ENCODE assay signal across 26 cellular contexts in genomic region chr5:150062523-150062922, GRCh38. TPM values are rescaled to one million over a fixed set of nuclear protein-coding genes. Genes with fewer than 3 reads are reported as not detected.
"Had no signal": no experiment of that assay in that cellular context is flagged by ENCODE, and none has a peak within 500 bp of the region (broad histone marks: within the 10 kb centered on the region; RNA-seq: fewer than 3 reads in every experiment).

No MANE protein-coding gene starts in this region.

- H3K27ac ChIP-seq: Peyer's patch, RWPE1, SJCRH30 had no signal

- H3K27me3 Mint-ChIP-seq: activated CD4-positive, alpha-beta T cell treated with anti-CD3 and anti-CD28 coated beads, Interleukin-2, amount 10 ng/mL, durations not matched to agents 24 days and 14 days; activated naive CD8-positive, alpha-beta T cell treated with anti-CD3 and anti-CD28 coated beads for 36 hours had no signal

- H3K27me3 ChIP-seq: Peyer's patch, SJCRH30 had no signal

- H3K4me3 ChIP-seq: Peyer's patch, SJCRH30 had no signal

- DNase-seq: activated B cell treated with CpG ODN at 0.5 μM for 24 hours; activated CD4-positive, alpha-beta T cell treated with anti-CD3 and anti-CD28 coated beads for 1 hour; activated CD4-positive, alpha-beta T cell treated with anti-CD3 and anti-CD28 coated beads, Interleukin-2, amount 10 ng/mL, durations not matched to agents 24 days and 14 days; activated CD4-positive, alpha-beta T cell treated with anti-CD3 and anti-CD28 coated beads, Interleukin-2, amount 50 U/mL, for 48 hours; activated CD8-positive, alpha-beta memory T cell treated with anti-CD3 and anti-CD28 coated beads, Interleukin-2, amount 10 ng/mL, durations not matched to agents 7 days and 5 days; activated effector memory CD4-positive, alpha-beta T cell treated with Interleukin-2 at 50 U/mL for 16 hours; activated naive CD4-positive, alpha-beta T cell treated with anti-CD3 and anti-CD28 coated beads for 36 hours; activated naive CD8-positive, alpha-beta T cell treated with anti-CD3 and anti-CD28 coated beads for 36 hours; activated T-cell treated with anti-CD3 and anti-CD28 coated beads, Interleukin-2, amount 50 U/mL, for 24 hours; central memory CD4-positive, alpha-beta T cell; Kasumi-1; NCI-H1105 treated with DMSO at 0.1 percent for 48 hours; NCI-H1436 treated with DMSO at 0.1 percent for 48 hours; NCI-H187; NCI-H2081; NCI-H446; NCI-H524; Right ventricle myocardium superior; SJCRH30; SK-N-SH; SW 1271 had no signal

- H3K27ac Mint-ChIP-seq: activated B cell treated with CpG ODN at 0.5 μM for 24 hours; activated CD4-positive, alpha-beta T cell treated with anti-CD3 and anti-CD28 coated beads, Interleukin-2, amount 10 ng/mL, durations not matched to agents 24 days and 14 days; activated CD8-positive, alpha-beta memory T cell treated with anti-CD3 and anti-CD28 coated beads, Interleukin-2, amount 10 ng/mL, durations not matched to agents 7 days and 5 days; activated naive CD4-positive, alpha-beta T cell treated with anti-CD3 and anti-CD28 coated beads for 36 hours; activated naive CD8-positive, alpha-beta T cell treated with anti-CD3 and anti-CD28 coated beads for 36 hours; activated T-cell treated with anti-CD3 and anti-CD28 coated beads, Interleukin-2, amount 50 U/mL, for 24 hours; activated T-helper 1 cell treated with anti-CD3 and anti-CD28 coated beads, Interleukin-12 subunit alpha, Interleukin-12 subunit beta, Interleukin-2, Interleukin-4 antibody, amounts not matched to agents 30 ng/mL and 10 ng/mL and 1 ng/mL, durations not matched to agents 14 hours and 24 hours and 36 hours; T-helper 2 cell treated with Interferon-gamma antibody and Interleukin-4, amounts not matched to agents 5 μg/mL and 100 μg/mL, for 36 hours had no signal

- ATAC-seq: activated CD8-positive, alpha-beta memory T cell treated with anti-CD3 and anti-CD28 coated beads, Interleukin-2, amount 10 ng/mL, durations not matched to agents 7 days and 5 days had no signal

- H3K36me3 Mint-ChIP-seq: activated CD8-positive, alpha-beta memory T cell treated with anti-CD3 and anti-CD28 coated beads, Interleukin-2, amount 10 ng/mL, durations not matched to agents 7 days and 5 days; activated naive CD8-positive, alpha-beta T cell treated with anti-CD3 and anti-CD28 coated beads for 36 hours had no signal

- H3K36me3 ChIP-seq: Peyer's patch, SJCRH30 had no signal

- H3K4me1 ChIP-seq: Peyer's patch had no signal

- H3K9me3 ChIP-seq: Peyer's patch, SJCRH30, SK-N-SH had no signal

- H3K4me3 Mint-ChIP-seq: activated B cell treated with CpG ODN at 0.5 μM for 24 hours; activated CD4-positive, alpha-beta T cell treated with anti-CD3 and anti-CD28 coated beads, Interleukin-2, amount 10 ng/mL, durations not matched to agents 24 days and 14 days; activated CD8-positive, alpha-beta memory T cell treated with anti-CD3 and anti-CD28 coated beads, Interleukin-2, amount 10 ng/mL, durations not matched to agents 7 days and 5 days; activated naive CD4-positive, alpha-beta T cell treated with anti-CD3 and anti-CD28 coated beads for 36 hours; activated naive CD8-positive, alpha-beta T cell treated with anti-CD3 and anti-CD28 coated beads for 36 hours; activated T-cell treated with anti-CD3 and anti-CD28 coated beads, Interleukin-2, amount 50 U/mL, for 24 hours; activated T-helper 1 cell treated with anti-CD3 and anti-CD28 coated beads, Interleukin-12 subunit alpha, Interleukin-12 subunit beta, Interleukin-2, Interleukin-4 antibody, amounts not matched to agents 30 ng/mL and 10 ng/mL and 1 ng/mL, durations not matched to agents 14 hours and 24 hours and 36 hours; T-helper 2 cell treated with Interferon-gamma antibody and Interleukin-4, amounts not matched to agents 5 μg/mL and 100 μg/mL, for 36 hours had no signal

- H3K9ac ChIP-seq: SK-N-SH had no signal

- H3K9me3 Mint-ChIP-seq: activated B cell treated with CpG ODN at 0.5 μM for 24 hours; activated CD4-positive, alpha-beta T cell treated with anti-CD3 and anti-CD28 coated beads, Interleukin-2, amount 10 ng/mL, durations not matched to agents 24 days and 14 days; activated naive CD4-positive, alpha-beta T cell treated with anti-CD3 and anti-CD28 coated beads for 36 hours; activated naive CD8-positive, alpha-beta T cell treated with anti-CD3 and anti-CD28 coated beads for 36 hours; activated T-cell treated with anti-CD3 and anti-CD28 coated beads, Interleukin-2, amount 50 U/mL, for 24 hours; activated T-helper 1 cell treated with anti-CD3 and anti-CD28 coated beads, Interleukin-12 subunit alpha, Interleukin-12 subunit beta, Interleukin-2, Interleukin-4 antibody, amounts not matched to agents 30 ng/mL and 10 ng/mL and 1 ng/mL, durations not matched to agents 14 hours and 24 hours and 36 hours; T-helper 2 cell treated with Interferon-gamma antibody and Interleukin-4, amounts not matched to agents 5 μg/mL and 100 μg/mL, for 36 hours had no signal

- H3K4me2 ChIP-seq: SK-N-SH had no signal

RNA-seq across cellular contexts. Expression of gene CSF1R, which starts 23.8 kb away (rescaled TPM):
- total RNA-seq: activated CD4-positive, alpha-beta T cell treated with anti-CD3 and anti-CD28 coated beads, Interleukin-2, amount 10 ng/mL, durations not matched to agents 24 days and 14 days; activated naive CD8-positive, alpha-beta T cell treated with anti-CD3 and anti-CD28 coated beads for 36 hours; bronchial epithelial cell had no signal
